In the genomic region with DNA sequence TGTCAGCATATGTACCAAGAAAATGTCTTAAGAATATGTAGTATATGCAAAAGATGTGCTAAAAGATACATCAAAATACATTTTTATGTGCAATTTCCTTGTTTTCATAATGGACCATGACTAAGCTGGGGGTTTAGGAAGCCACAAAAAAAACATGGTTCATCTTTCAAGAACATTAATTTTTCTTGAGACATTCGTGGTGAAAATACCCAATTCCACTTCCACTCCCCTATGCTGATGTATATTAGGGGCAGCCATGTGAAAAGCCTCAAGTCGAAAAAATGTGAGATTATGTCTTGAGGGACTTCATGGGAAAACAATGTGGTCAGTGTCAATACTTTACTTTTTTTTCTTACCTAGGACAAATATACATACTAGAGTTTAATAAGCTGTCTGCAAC, we compare ENCODE assay signal across 25 cellular contexts.
"Had no signal": no experiment of that assay in that cellular context is flagged by ENCODE, and none has a peak within 500 bp of the region (broad histone marks: within the 10 kb centered on the region; RNA-seq: fewer than 3 reads in every experiment).

No MANE protein-coding gene starts in this region.

- ATAC-seq: activated CD4-positive, alpha-beta T cell treated with anti-CD3 and anti-CD28 coated beads for 36 hours; activated T-cell treated with anti-CD3 and anti-CD28 coated beads, Interleukin-2, amount 50 U/mL, for 72 hours; body of pancreas; PC-3 had no signal

- H3K4me1 ChIP-seq: body of pancreas had no signal

- DNase-seq: activated CD4-positive, alpha-beta memory T cell treated with anti-CD3 and anti-CD28 coated beads, Interleukin-2, amount 10 ng/mL, durations not matched to agents 7 days and 5 days; activated CD4-positive, alpha-beta T cell treated with anti-CD3 and anti-CD28 coated beads for 36 hours; activated CD4-positive, alpha-beta T cell treated with anti-CD3 and anti-CD28 coated beads, Interleukin-2, amount 50 U/mL, for 1 hour; activated gamma-delta T cell treated with Interleukin-2 at 50 U/mL for 16 hours; activated naive CD4-positive, alpha-beta T cell treated with anti-CD3 and anti-CD28 coated beads, Interleukin-2, amount 10 ng/mL, durations not matched to agents 7 days and 5 days; activated naive CD8-positive, alpha-beta T cell treated with anti-CD3 and anti-CD28 coated beads for 36 hours; activated T-cell treated with anti-CD3 and anti-CD28 coated beads, Interleukin-2, amount 50 U/mL, for 72 hours; anterior cingulate cortex; body of pancreas; KG1; MG63; NCI-H1105; NCI-H1436; NCI-H1694 treated with DMSO at 0.1 percent for 48 hours; NCI-H2081; NCI-H510A treated with DMSO at 0.1 percent for 48 hours; NCI-H69; NK-92 treated with Interleukin-12 subunit alpha and Interleukin-12 subunit beta, amount 100 ng/mL, for 24 hours; PC-3; SHP77 treated with DMSO at 0.1 percent for 48 hours; T-helper 1 cell; WERI-Rb-1 had no signal

- H3K4me3 Mint-ChIP-seq: activated CD4-positive, alpha-beta memory T cell treated with anti-CD3 and anti-CD28 coated beads, Interleukin-2, amount 10 ng/mL, durations not matched to agents 7 days and 5 days; activated CD4-positive, alpha-beta T cell treated with anti-CD3 and anti-CD28 coated beads for 36 hours; activated naive CD4-positive, alpha-beta T cell treated with anti-CD3 and anti-CD28 coated beads, Interleukin-2, amount 10 ng/mL, durations not matched to agents 7 days and 5 days; activated naive CD8-positive, alpha-beta T cell treated with anti-CD3 and anti-CD28 coated beads for 36 hours; activated T-cell treated with anti-CD3 and anti-CD28 coated beads, Interleukin-2, amount 50 U/mL, for 72 hours; central memory CD8-positive, alpha-beta T cell; IgD-negative memory B cell had no signal

- H3K27me3 ChIP-seq: body of pancreas, MG63 had no signal

- H3K36me3 ChIP-seq: MG63, WERI-Rb-1 had no signal

- H3K9me3 ChIP-seq: MG63 had no signal

- H3K4me1 Mint-ChIP-seq: activated CD4-positive, alpha-beta memory T cell treated with anti-CD3 and anti-CD28 coated beads, Interleukin-2, amount 10 ng/mL, durations not matched to agents 7 days and 5 days; activated CD4-positive, alpha-beta T cell treated with anti-CD3 and anti-CD28 coated beads for 36 hours; activated naive CD4-positive, alpha-beta T cell treated with anti-CD3 and anti-CD28 coated beads, Interleukin-2, amount 10 ng/mL, durations not matched to agents 7 days and 5 days; activated naive CD8-positive, alpha-beta T cell treated with anti-CD3 and anti-CD28 coated beads for 36 hours; central memory CD8-positive, alpha-beta T cell; IgD-negative memory B cell had no signal

- H3K36me3 Mint-ChIP-seq: activated naive CD4-positive, alpha-beta T cell treated with anti-CD3 and anti-CD28 coated beads, Interleukin-2, amount 10 ng/mL, durations not matched to agents 7 days and 5 days; activated naive CD8-positive, alpha-beta T cell treated with anti-CD3 and anti-CD28 coated beads for 36 hours had no signal

- H3K27ac Mint-ChIP-seq: activated CD4-positive, alpha-beta memory T cell treated with anti-CD3 and anti-CD28 coated beads, Interleukin-2, amount 10 ng/mL, durations not matched to agents 7 days and 5 days; activated CD4-positive, alpha-beta T cell treated with anti-CD3 and anti-CD28 coated beads for 36 hours; activated naive CD4-positive, alpha-beta T cell treated with anti-CD3 and anti-CD28 coated beads, Interleukin-2, amount 10 ng/mL, durations not matched to agents 7 days and 5 days; activated naive CD8-positive, alpha-beta T cell treated with anti-CD3 and anti-CD28 coated beads for 36 hours; activated T-cell treated with anti-CD3 and anti-CD28 coated beads, Interleukin-2, amount 50 U/mL, for 72 hours; activated T-helper 2 cell treated with anti-CD3 and anti-CD28 coated beads, Interferon-gamma antibody, Interleukin-2, Interleukin-4, amounts not matched to agents 10 μg/mL and 5 μg/mL and 100 μg/mL, durations not matched to agents 14 hours and 24 hours and 36 hours; IgD-negative memory B cell had no signal

- H3K27ac ChIP-seq: body of pancreas, WERI-Rb-1 had no signal

- H3K4me3 ChIP-seq: body of pancreas, MG63 had no signal

- H3K27me3 Mint-ChIP-seq: activated CD4-positive, alpha-beta memory T cell treated with anti-CD3 and anti-CD28 coated beads, Interleukin-2, amount 10 ng/mL, durations not matched to agents 7 days and 5 days; activated CD4-positive, alpha-beta T cell treated with anti-CD3 and anti-CD28 coated beads for 36 hours; activated naive CD4-positive, alpha-beta T cell treated with anti-CD3 and anti-CD28 coated beads, Interleukin-2, amount 10 ng/mL, durations not matched to agents 7 days and 5 days; activated naive CD8-positive, alpha-beta T cell treated with anti-CD3 and anti-CD28 coated beads for 36 hours; central memory CD8-positive, alpha-beta T cell; IgD-negative memory B cell had no signal
